Comparison of ENCODE assay signal across 8 cellular contexts in genomic region chrX:17046478-17047097, GRCh38.
A peak's percentile ranks its signal among the peaks of the same experiment; 100 is the strongest.
DNase-seq lines count a peak whose midpoint lies in the region; ATAC-seq, FAIRE-seq and TF ChIP-seq lines count a peak whose summit lies in the region.

No MANE protein-coding gene starts in this region.

- no peaks in the 10 kb centered on the region for H3K9me3 ChIP-seq in MM.1S (replicated peaks; ENCODE audit: insufficient read depth, low read length)

- TF ChIP-seq POLR2A in GM12892 (IDR thresholded peaks at IDR 0.05; ENCODE audit: low read depth, low read length), result no peak

- no peaks in the 10 kb centered on the region; the same call in 1 of the 2 replicates for H3K4me1 ChIP-seq in MM.1S (ENCODE audit: low read length)

- no peaks in the 10 kb centered on the region for H3K79me2 ChIP-seq in MM.1S (ENCODE audit: low read length)

- no peaks in the 10 kb centered on the region for H4K20me1 ChIP-seq in MM.1S (ENCODE audit: insufficient read depth, low read length)

- no peak overlapping the region for H3K27ac ChIP-seq in MM.1S (ENCODE audit: low read length)

- no peaks in the 10 kb centered on the region for H3K27me3 Mint-ChIP-seq in activated naive CD4-positive, alpha-beta T cell treated with anti-CD3 and anti-CD28 coated beads for 36 hours (ENCODE audit: low read depth)

- no peak for ATAC-seq in HG03039 (IDR thresholded peaks at IDR 0.05; ENCODE audit: unreplicated experiment)

- H3K4me3 Mint-ChIP-seq in activated naive CD4-positive, alpha-beta T cell treated with anti-CD3 and anti-CD28 coated beads for 36 hours, result no peak overlapping the region

- FAIRE-seq in A204.1 (lab: Jason Lieb, UNC) (peak; percentile 73), GM12892 (lab: Jason Lieb, UNC) (peak; percentile 91)

- H3K27me3 ChIP-seq in MM.1S (replicated peaks; ENCODE audit: insufficient read depth, low read length), result no peaks in the 10 kb centered on the region

- H2AFZ ChIP-seq in MM.1S (ENCODE audit: low read length), result no peak overlapping the region; the same call in 1 of the 2 replicates

- H3K9me3 Mint-ChIP-seq in activated naive CD4-positive, alpha-beta T cell treated with anti-CD3 and anti-CD28 coated beads for 36 hours, result no peaks in the 10 kb centered on the region

- H3K4me3 ChIP-seq in MM.1S (ENCODE audit: low read length), result no peak overlapping the region

- H3K4me2 ChIP-seq in MM.1S (ENCODE audit: low read depth, low read length), result no peak overlapping the region; the same call in 1 of the 2 replicates

- peak; percentile 76 for TF ChIP-seq CTCF in MM.1S (IDR thresholded peaks at IDR 0.05; ENCODE audit: low read length)

- H3K9ac ChIP-seq in MM.1S (ENCODE audit: low read length), result no peak overlapping the region

- H3K4me1 Mint-ChIP-seq in activated naive CD4-positive, alpha-beta T cell treated with anti-CD3 and anti-CD28 coated beads for 36 hours (ENCODE audit: low read depth), result no peaks in the 10 kb centered on the region

- CTCF ChIA-PET in activated naive CD4-positive, alpha-beta T cell treated with anti-CD3 and anti-CD28 coated beads for 36 hours (lab: Charles Lee), result interaction anchor here (0.5 to 2.1 kb wide), 15 partner anchors 10 to 926 kb away, joined by 3 to 36 read pairs (median 4); no protein-coding TSS in a partner anchor

- H3K36me3 ChIP-seq in MM.1S (replicated peaks; ENCODE audit: insufficient read depth, low read length), result no peaks in the 10 kb centered on the region

- peak; percentile 5 for DNase-seq in GM12892 (ENCODE audit: insufficient read length)
- DNase-seq in MM.1S, result peak; percentile 59
- DNase-seq in RKO (ENCODE audit: low spot score), result peak; percentile 80
- peak; percentile 67 for DNase-seq in activated naive CD4-positive, alpha-beta T cell treated with anti-CD3 and anti-CD28 coated beads for 36 hours
- DNase-seq in glomerular visceral epithelial cell (ENCODE audit: extremely low spot score), result peak; percentile 54
- DNase-seq in pons (ENCODE audit: low spot score), result peak; percentile 84

- H3K27ac Mint-ChIP-seq in activated naive CD4-positive, alpha-beta T cell treated with anti-CD3 and anti-CD28 coated beads for 36 hours, result no peak overlapping the region

- H3K36me3 Mint-ChIP-seq in activated naive CD4-positive, alpha-beta T cell treated with anti-CD3 and anti-CD28 coated beads for 36 hours (ENCODE audit: low read depth), result no peaks in the 10 kb centered on the region

- intact Hi-C loops in activated naive CD4-positive, alpha-beta T cell treated with anti-CD3 and anti-CD28 coated beads for 36 hours (cut with micrococcal nuclease), result loop anchor here (1.0 kb wide), 2 partner anchors 163 to 220 kb away; no protein-coding TSS in a partner anchor

- H3F3A ChIP-seq in MM.1S (ENCODE audit: insufficient read depth, low read length), result no peaks in the 10 kb centered on the region

- H3K9me2 ChIP-seq in MM.1S (replicated peaks; ENCODE audit: insufficient read depth, low read length), result no peaks in the 10 kb centered on the region

Comparison
In these comparisons a context has a peak if more than half of its experiments do, and no peak if none do; other contexts are left out.
1. DNase-seq: peak in every context shown above with its lines; median percentile 84 in pons; 80 in RKO; 67 in activated naive CD4-positive, alpha-beta T cell treated with anti-CD3 and anti-CD28 coated beads for 36 hours; 59 in MM.1S; 54 in glomerular visceral epithelial cell; 5 in GM12892.